Comparison of ENCODE assay signal across 24 cellular contexts in the genomic region with DNA sequence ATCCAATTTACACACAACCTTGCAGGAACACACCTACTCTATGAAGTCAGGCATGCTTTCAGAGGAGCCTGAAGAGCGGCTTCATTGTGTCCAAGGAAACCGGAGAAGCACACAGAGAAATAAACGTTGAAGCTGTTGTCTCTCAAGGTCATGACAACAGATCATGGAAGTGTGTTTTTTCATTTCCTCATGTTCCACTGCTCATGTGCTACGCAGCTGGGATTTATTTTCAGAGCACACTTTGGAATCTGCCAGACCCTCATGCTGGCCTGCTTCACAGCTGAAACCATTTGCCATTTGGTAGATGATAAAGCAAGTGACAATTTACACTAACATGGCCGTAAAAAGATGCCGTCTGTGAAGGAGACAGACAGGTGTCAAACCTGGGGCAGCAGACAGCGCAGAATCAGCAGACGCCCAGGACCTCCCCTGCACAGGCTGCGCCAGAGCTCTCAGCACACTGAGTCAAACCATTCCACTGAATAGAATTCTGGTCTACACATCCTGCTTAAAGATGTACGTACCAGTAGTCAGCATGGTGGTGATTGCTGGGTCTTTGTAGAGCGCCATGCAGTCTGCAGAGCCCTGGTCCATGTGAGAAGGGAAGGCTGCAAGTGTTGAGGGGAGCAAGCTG.
DNase-seq lines count a peak whose midpoint lies in the region; ATAC-seq and TF ChIP-seq lines count a peak whose summit lies in the region.
"Had no signal": no experiment of that assay in that cellular context is flagged by ENCODE, and none has a peak within 500 bp of the region (broad histone marks: within the 10 kb centered on the region; RNA-seq: fewer than 3 reads in every experiment).

No MANE protein-coding gene starts in this region.

- H3K27ac ChIP-seq in dorsolateral prefrontal cortex = peak overlapping the region in 51 of 59 donors; percentile 4 to 82 (median 45)
- H3K27ac ChIP-seq: HL-60, SK-N-MC, WERI-Rb-1 had no signal

- intact Hi-C loops in dorsolateral prefrontal cortex (cut with DNase I) = no loop called here
- intact Hi-C loops in left ventricle myocardium superior (cut with micrococcal nuclease) = no loop called here
- intact Hi-C loops in sciatic nerve (cut with DNase I) = no loop called here

- TF ChIP-seq CTCF in HFF-Myc (IDR thresholded peaks at IDR 0.05; ENCODE audit: low read depth, low read length, missing control alignments) (no peak), dorsolateral prefrontal cortex (IDR thresholded peaks at IDR 0.05 in 54 of 56, conservative IDR thresholded peaks at IDR 0.05 in 2 of 56; ENCODE audit: low read depth in 1 of 56, partially characterized antibody in 56 of 56) (no peak)

- DNase-seq in HFF-Myc (ENCODE audit: extremely low read depth, low read depth) (peak; percentile 63), dorsolateral prefrontal cortex (no peak), left ventricle myocardium superior (no peak), sciatic nerve (ENCODE audit: low spot score) (no peak), AG08395 (ENCODE audit: low spot score) (no peak), DMS 273 treated with DMSO at 0.1 percent for 48 hours (lab: John Stamatoyannopoulos, UW) (no peak)
- DNase-seq: activated CD4-positive, alpha-beta T cell treated with anti-CD3 and anti-CD28 coated beads, Interleukin-2, amount 10 ng/mL, durations not matched to agents 7 days and 5 days; activated CD8-positive, alpha-beta memory T cell treated with anti-CD3 and anti-CD28 coated beads, Interleukin-2, amount 10 ng/mL, durations not matched to agents 7 days and 5 days; activated naive CD4-positive, alpha-beta T cell treated with anti-CD3 and anti-CD28 coated beads, Interleukin-2, amount 10 ng/mL, durations not matched to agents 7 days and 5 days; aorta; NCI-H1092 treated with DMSO at 0.1 percent for 48 hours; NCI-H2081 treated with DMSO at 0.1 percent for 48 hours; NCI-H524; nucleus accumbens; retina; stimulated activated naive CD8-positive, alpha-beta T cell treated with anti-CD3 and anti-CD28 coated beads, Interleukin-15, amount 100 ng/mL, for 72 hours; WERI-Rb-1 had no signal

- ATAC-seq in left ventricle myocardium superior = peak; percentile 66
- ATAC-seq in sciatic nerve = peak; percentile 81
- ATAC-seq in HG02798 (IDR thresholded peaks at IDR 0.05; ENCODE audit: poor library complexity, unreplicated experiment) = no peak
- no peak for ATAC-seq in HG02870 (IDR thresholded peaks at IDR 0.05; ENCODE audit: unreplicated experiment)
- ATAC-seq: activated CD8-positive, alpha-beta memory T cell treated with anti-CD3 and anti-CD28 coated beads, Interleukin-2, amount 10 ng/mL, durations not matched to agents 7 days and 5 days; GM23338; HepG2; stimulated activated naive CD8-positive, alpha-beta T cell treated with anti-CD3 and anti-CD28 coated beads, Interleukin-15, amount 100 ng/mL, for 72 hours had no signal

- H3K27me3 ChIP-seq in dorsolateral prefrontal cortex = no peaks in the 10 kb centered on the region

- no peak overlapping the region for H3K4me3 ChIP-seq in HFF-Myc (replicated peaks; ENCODE audit: low read depth, low read length)
- H3K4me3 ChIP-seq in dorsolateral prefrontal cortex = no peak overlapping the region
- H3K4me3 ChIP-seq: GM23338, lung, SK-N-MC had no signal

Comparison
In these comparisons a context has a peak if more than half of its experiments do, and no peak if none do; other contexts are left out.
1. ATAC-seq: peak in left ventricle myocardium superior (single experiment) and sciatic nerve (single experiment); none in HG02798 (single experiment) and HG02870 (single experiment).